Comparison of ENCODE assay signal across 24 cellular contexts in genomic region chr11:76787271-76787670, GRCh38. TPM values are rescaled to one million over a fixed set of nuclear protein-coding genes. Genes with fewer than 3 reads are reported as not detected.
A peak's percentile ranks its signal among the peaks of the same experiment; 100 is the strongest.
DNase-seq lines count a peak whose midpoint lies in the region; ATAC-seq and TF ChIP-seq lines count a peak whose summit lies in the region.
"Had no signal": no experiment of that assay in that cellular context is flagged by ENCODE, and none has a peak within 500 bp of the region (broad histone marks: within the 10 kb centered on the region; RNA-seq: fewer than 3 reads in every experiment).

No MANE protein-coding gene starts in this region.

- peaks cover 50% of the 10 kb centered on the region for H3K4me1 Mint-ChIP-seq in glutamatergic neuron (ENCODE audit: low read depth, unreplicated experiment)

- peaks cover 15 to 82% (median 75%) of the 10 kb centered on the region in 11 experiments; a peak in 21 of 22 replicates for H4K20me1 ChIP-seq in BLaER1 treated with 17β-estradiol and CSF1 and Interleukin-3, amounts not matched to agents 10 nM and 100 nM
- peaks cover 82% of the 10 kb centered on the region for H4K20me1 ChIP-seq in smooth muscle cell (ENCODE audit: low read depth)

- H3K9me3 Mint-ChIP-seq in glutamatergic neuron (ENCODE audit: unreplicated experiment): peaks cover 20% of the 10 kb centered on the region
- H3K9me3 Mint-ChIP-seq: activated naive CD4-positive, alpha-beta T cell treated with anti-CD3 and anti-CD28 coated beads, Interleukin-2, amount 50 U/mL, for 24 hours; CD4-positive, CD25-positive, alpha-beta regulatory T cell; stimulated activated naive B cell treated with anti-CD40 and anti-IgM and Interleukin-4, amounts not matched to agents 10 μg/mL and 1 μg/mL and 100 μg/mL, for 72 hours had no signal

- peaks cover 0 to 14% (median 6%) of the 10 kb centered on the region in 11 experiments; a peak in 11 of 22 replicates for H3K36me3 ChIP-seq in BLaER1 treated with 17β-estradiol and CSF1 and Interleukin-3, amounts not matched to agents 10 nM and 100 nM
- H3K36me3 ChIP-seq in smooth muscle cell (ENCODE audit: low read depth) (no peaks in the 10 kb centered on the region), right atrium auricular region (no peaks in the 10 kb centered on the region)
- H3K36me3 ChIP-seq: ascending aorta had no signal

- no peak overlapping the region for H3K27ac ChIP-seq in BLaER1 treated with 17β-estradiol and CSF1 and Interleukin-3, amounts not matched to agents 10 nM and 100 nM
- H3K27ac ChIP-seq in VCaP (peak overlapping the region; percentile 95), smooth muscle cell (ENCODE audit: low read depth) (peak overlapping the region; percentile 100), right atrium auricular region (no peak overlapping the region)

- H3K79me2 ChIP-seq in smooth muscle cell (ENCODE audit: low read depth): peaks cover 87% of the 10 kb centered on the region

- H2AFZ ChIP-seq in smooth muscle cell (ENCODE audit: low read depth): no peak overlapping the region

- H3K27me3 ChIP-seq in BLaER1 treated with 17β-estradiol and CSF1 and Interleukin-3, amounts not matched to agents 10 nM and 100 nM: no peaks in the 10 kb centered on the region
- H3K27me3 ChIP-seq in smooth muscle cell (ENCODE audit: low read depth): no peaks in the 10 kb centered on the region
- H3K27me3 ChIP-seq in right atrium auricular region: no peaks in the 10 kb centered on the region
- H3K27me3 ChIP-seq: ascending aorta had no signal

- no peak for ATAC-seq in GM18867 (IDR thresholded peaks at IDR 0.05; ENCODE audit: unreplicated experiment)
- ATAC-seq in HG03460 (IDR thresholded peaks at IDR 0.05; ENCODE audit: unreplicated experiment): no peak
- ATAC-seq: naive thymus-derived CD8-positive, alpha-beta T cell; SK-N-SH treated with all-trans-retinoic acid at 6 μM for 48 hours; stimulated activated naive B cell treated with anti-CD40 and anti-IgM and Interleukin-4, amounts not matched to agents 10 μg/mL and 1 μg/mL and 100 μg/mL, for 72 hours had no signal

- H3K27me3 Mint-ChIP-seq in glutamatergic neuron (ENCODE audit: unreplicated experiment): peaks cover 24% of the 10 kb centered on the region

- H3K9me3 ChIP-seq in BLaER1 treated with 17β-estradiol and CSF1 and Interleukin-3, amounts not matched to agents 10 nM and 100 nM (replicated peaks in 1 of 11): peaks cover 0 to 17% (median 13%) of the 10 kb centered on the region in 11 experiments; a peak in 17 of 22 replicates
- H3K9me3 ChIP-seq in smooth muscle cell (replicated peaks; ENCODE audit: low read depth) (no peaks in the 10 kb centered on the region), right atrium auricular region (no peaks in the 10 kb centered on the region)
- H3K9me3 ChIP-seq: ascending aorta had no signal

- DNase-seq in glutamatergic neuron: no peak
- no peak for DNase-seq in smooth muscle cell (lab: John Stamatoyannopoulos, UW; ENCODE audit: unreplicated experiment)
- no peak for DNase-seq in right atrium auricular region (ENCODE audit: low spot score)
- no peak for DNase-seq in erythroblast (lab: John Stamatoyannopoulos, UW)
- DNase-seq: CD4-positive, CD25-positive, alpha-beta regulatory T cell; cerebellar nuclear complex; DMS53; effector CD4-positive, alpha-beta T cell; GF-D8; GOT3; NCI-H1417; NCI-H524; RPMI8226; stimulated activated CD4-positive, alpha-beta T cell treated with anti-CD3 and anti-CD28 coated beads, Interleukin-2, amount 100 ng/mL, for 24 hours; stimulated activated naive B cell treated with anti-CD40 and anti-IgM and Interleukin-4, amounts not matched to agents 10 μg/mL and 1 μg/mL and 100 μg/mL, for 72 hours; T-helper 9 cell had no signal

- H3K36me3 Mint-ChIP-seq in glutamatergic neuron (ENCODE audit: unreplicated experiment): peaks cover 3% of the 10 kb centered on the region
- H3K36me3 Mint-ChIP-seq: activated naive CD4-positive, alpha-beta T cell treated with anti-CD3 and anti-CD28 coated beads, Interleukin-2, amount 50 U/mL, for 24 hours; CD4-positive, CD25-positive, alpha-beta regulatory T cell; stimulated activated naive B cell treated with anti-CD40 and anti-IgM and Interleukin-4, amounts not matched to agents 10 μg/mL and 1 μg/mL and 100 μg/mL, for 72 hours had no signal

- peak overlapping the region in 8 of 11 experiments; percentile 8 to 99 (median 29); a peak in 9 of 22 replicates for H3K4me2 ChIP-seq in BLaER1 treated with 17β-estradiol and CSF1 and Interleukin-3, amounts not matched to agents 10 nM and 100 nM
- H3K4me2 ChIP-seq in smooth muscle cell: peak overlapping the region; percentile 92

- H3K4me3 ChIP-seq in BLaER1 treated with 17β-estradiol and CSF1 and Interleukin-3, amounts not matched to agents 10 nM and 100 nM: no peak overlapping the region
- H3K4me3 ChIP-seq in smooth muscle cell (no peak overlapping the region), right atrium auricular region (no peak overlapping the region)
- H3K4me3 ChIP-seq: ascending aorta had no signal

- peaks cover 16 to 85% (median 76%) of the 10 kb centered on the region in 10 experiments for H3K4me1 ChIP-seq in BLaER1 treated with 17β-estradiol and CSF1 and Interleukin-3, amounts not matched to agents 10 nM and 100 nM
- H3K4me1 ChIP-seq in smooth muscle cell (ENCODE audit: low read depth): peaks cover 47% of the 10 kb centered on the region
- peaks cover 0 to 44% of the 10 kb centered on the region in 2 donors for H3K4me1 ChIP-seq in right atrium auricular region

- no peak overlapping the region for H3K9ac ChIP-seq in BLaER1 treated with 17β-estradiol and CSF1 and Interleukin-3, amounts not matched to agents 10 nM and 100 nM
- no peak overlapping the region for H3K9ac ChIP-seq in smooth muscle cell (ENCODE audit: low read depth)

- H3K4me3 Mint-ChIP-seq in glutamatergic neuron (ENCODE audit: unreplicated experiment): peak overlapping the region; percentile 56
- H3K4me3 Mint-ChIP-seq: activated naive CD4-positive, alpha-beta T cell treated with anti-CD3 and anti-CD28 coated beads, Interleukin-2, amount 50 U/mL, for 24 hours; CD4-positive, CD25-positive, alpha-beta regulatory T cell; stimulated activated naive B cell treated with anti-CD40 and anti-IgM and Interleukin-4, amounts not matched to agents 10 μg/mL and 1 μg/mL and 100 μg/mL, for 72 hours had no signal

- H3F3A ChIP-seq in smooth muscle cell (ENCODE audit: low read depth): peaks cover 19% of the 10 kb centered on the region

- no peak for TF ChIP-seq POLR2A in erythroblast (IDR thresholded peaks at IDR 0.05; ENCODE audit: low read length)

- TF ChIP-seq CTCF in VCaP (conservative IDR thresholded peaks at IDR 0.05) (no peak), glutamatergic neuron (IDR thresholded peaks at IDR 0.05; ENCODE audit: partially characterized antibody, unreplicated experiment) (no peak), smooth muscle cell (IDR thresholded peaks at IDR 0.05; ENCODE audit: borderline replicate concordance, insufficient read depth, poor library complexity, severe bottlenecking) (no peak), right atrium auricular region (IDR thresholded peaks at IDR 0.05) (no peak)

- WGBS in smooth muscle cell (ENCODE audit: low lambda C conversion rate): 89% methylated on average over 4 of the region's 4 CpGs

- H3K27ac Mint-ChIP-seq in glutamatergic neuron (ENCODE audit: unreplicated experiment): peak overlapping the region; percentile 78
- H3K27ac Mint-ChIP-seq: activated naive CD4-positive, alpha-beta T cell treated with anti-CD3 and anti-CD28 coated beads, Interleukin-2, amount 50 U/mL, for 24 hours; CD4-positive, CD25-positive, alpha-beta regulatory T cell; naive thymus-derived CD8-positive, alpha-beta T cell; stimulated activated naive B cell treated with anti-CD40 and anti-IgM and Interleukin-4, amounts not matched to agents 10 μg/mL and 1 μg/mL and 100 μg/mL, for 72 hours had no signal

RNA-seq across cellular contexts. Expression of gene TSKU, which starts 4.1 kb away (rescaled TPM):
- total RNA-seq in glutamatergic neuron (ENCODE audit: unreplicated experiment) (29.2 TPM), smooth muscle cell (75.2 and 76.5 TPM in 2 replicates), right atrium auricular region (10 to 100 TPM; 18.7 to 46.6 TPM)
- polyA plus RNA-seq in smooth muscle cell: 122 and 144 TPM in 2 replicates
- total RNA-seq: CD4-positive, CD25-positive, alpha-beta regulatory T cell; naive thymus-derived CD8-positive, alpha-beta T cell had no signal
- polyA plus RNA-seq: CD4-positive, CD25-positive, alpha-beta regulatory T cell; naive thymus-derived CD8-positive, alpha-beta T cell had no signal

Comparison
In these comparisons a context has a peak if more than half of its experiments do, and no peak if none do; other contexts are left out.
1. H3K27ac ChIP-seq: peak in VCaP (single experiment) and smooth muscle cell (single experiment); none in BLaER1 treated with 17β-estradiol and CSF1 and Interleukin-3, amounts not matched to agents 10 nM and 100 nM (0 of 11) and right atrium auricular region (0 of 2).